ENCODE assay signal across 26 cellular contexts in the genomic region with DNA sequence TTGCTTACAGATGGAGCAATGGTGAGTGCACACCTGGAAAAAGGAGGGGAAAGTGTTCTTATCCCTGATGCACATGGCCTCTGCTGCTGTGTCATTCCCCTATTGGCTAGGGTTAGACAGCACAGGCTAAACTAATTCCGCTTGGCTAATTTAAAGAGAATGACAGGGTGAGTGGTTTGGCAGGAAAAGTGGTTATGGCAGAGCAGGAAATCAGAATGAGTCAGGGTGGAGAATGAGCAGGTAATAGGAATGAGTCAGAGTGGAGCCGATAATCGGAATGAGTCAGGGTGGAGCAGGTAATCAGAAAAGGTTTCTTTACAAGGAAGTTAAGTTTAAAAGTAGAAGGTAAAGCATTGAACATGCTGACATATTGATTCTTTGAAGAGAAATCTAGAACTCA.
DNase-seq lines count a peak whose midpoint lies in the region; ATAC-seq and TF ChIP-seq lines count a peak whose summit lies in the region.
"Had no signal": no experiment of that assay in that cellular context is flagged by ENCODE, and none has a peak within 500 bp of the region (broad histone marks: within the 10 kb centered on the region; RNA-seq: fewer than 3 reads in every experiment).

No MANE protein-coding gene starts in this region.

- no peaks in the 10 kb centered on the region for H3K27me3 Mint-ChIP-seq in Calu3 (ENCODE audit: unreplicated experiment)
- H3K27me3 Mint-ChIP-seq: CD8-positive, alpha-beta memory T cell had no signal

- peaks cover 6% of the 10 kb centered on the region for H3K36me3 Mint-ChIP-seq in Calu3 (ENCODE audit: insufficient read depth, unreplicated experiment)
- H3K36me3 Mint-ChIP-seq: CD14-positive monocyte; CD8-positive, alpha-beta memory T cell had no signal

- peak; percentile 50; the same call in 1 of the 3 replicates for ATAC-seq in RWPE2 (ENCODE audit: low read depth)
- no peak for ATAC-seq in GM19463 (IDR thresholded peaks at IDR 0.05; ENCODE audit: unreplicated experiment)
- no peak for ATAC-seq in HG02885 (IDR thresholded peaks at IDR 0.05; ENCODE audit: poor library complexity, unreplicated experiment)
- ATAC-seq in GM21367 (IDR thresholded peaks at IDR 0.05; ENCODE audit: unreplicated experiment) = no peak
- ATAC-seq: HepG2, K562, Right ventricle myocardium inferior had no signal

- H3K4me1 Mint-ChIP-seq in Calu3 (ENCODE audit: low read depth, unreplicated experiment) = peaks cover 19% of the 10 kb centered on the region
- H3K4me1 Mint-ChIP-seq: CD14-positive monocyte; CD8-positive, alpha-beta memory T cell had no signal

- peak overlapping the region; percentile 41 for H3K27ac ChIP-seq in RWPE2 (ENCODE audit: poor library complexity, severe bottlenecking)
- H3K27ac ChIP-seq in SJCRH30 = no peak overlapping the region
- H3K27ac ChIP-seq: HL-60, Peyer's patch, SJSA1 had no signal

- peak; percentile 61 for DNase-seq in Calu3
- peak; percentile 59 for DNase-seq in HT-29 (ENCODE audit: low spot score)
- no peak for DNase-seq in RWPE2 (ENCODE audit: low spot score)
- peak; percentile 67 for DNase-seq in islet precursor cell
- no peak for DNase-seq in SJCRH30
- DNase-seq: 8988T; ACHN; BE2C; CD8-positive, alpha-beta memory T cell; HCEC 1CT; MM.1S; NCI-H1417; NCI-H1694; NCI-H2029 treated with DMSO at 0.1 percent for 48 hours; NCI-H2227 treated with DMSO at 0.1 percent for 48 hours; NCI-H526 treated with DMSO at 0.1 percent for 48 hours; Peyer's patch had no signal

- no peak for TF ChIP-seq CTCF in Calu3 (IDR thresholded peaks at IDR 0.05; ENCODE audit: unreplicated experiment)
- no peak for TF ChIP-seq CTCF in RWPE2 (IDR thresholded peaks at IDR 0.05; ENCODE audit: poor library complexity, severe bottlenecking)

- intact Hi-C loops in Calu3 (cut with micrococcal nuclease; ENCODE audit: unreplicated experiment) = no loop called here

- H3K9me3 Mint-ChIP-seq in Calu3 (ENCODE audit: low read depth, unreplicated experiment) = peaks cover 17% of the 10 kb centered on the region

- no peaks in the 10 kb centered on the region for H3K27me3 ChIP-seq in RWPE2 (ENCODE audit: insufficient read depth, poor library complexity, severe bottlenecking)
- H3K27me3 ChIP-seq in SJCRH30 = no peaks in the 10 kb centered on the region
- H3K27me3 ChIP-seq: BE2C, Peyer's patch, SJSA1 had no signal

- H3K4me3 ChIP-seq in RWPE2 (ENCODE audit: severe bottlenecking) (no peak overlapping the region), SJCRH30 (no peak overlapping the region)
- H3K4me3 ChIP-seq: K562, Peyer's patch, SJSA1 had no signal

- no peak overlapping the region for H3K4me3 Mint-ChIP-seq in Calu3 (ENCODE audit: low read depth, unreplicated experiment)
- H3K4me3 Mint-ChIP-seq: CD14-positive monocyte; CD8-positive, alpha-beta memory T cell had no signal

- CTCF ChIA-PET in Calu3 (lab: Charles Lee) = interaction anchor here (0.7 kb wide), 1 partner anchor 139 kb away, joined by 3 read pairs; no protein-coding TSS in a partner anchor

- H3K4me1 ChIP-seq in RWPE2 (ENCODE audit: insufficient read depth, poor library complexity, severe bottlenecking) (peaks cover 3% of the 10 kb centered on the region), SJCRH30 (no peaks in the 10 kb centered on the region)
- H3K4me1 ChIP-seq: BE2C, Peyer's patch, SJSA1 had no signal

- no peaks in the 10 kb centered on the region for H3K36me3 ChIP-seq in RWPE2 (ENCODE audit: low read depth)
- H3K36me3 ChIP-seq in SJCRH30 = no peaks in the 10 kb centered on the region
- H3K36me3 ChIP-seq: BE2C, Peyer's patch, SJSA1 had no signal

- peak overlapping the region; percentile 69 for H3K27ac Mint-ChIP-seq in Calu3 (ENCODE audit: unreplicated experiment)
- H3K27ac Mint-ChIP-seq: CD14-positive monocyte; CD8-positive, alpha-beta memory T cell had no signal

- BruUV-seq in Calu3 (replicated peaks; lab: Mats Ljungman, UMichigan) = no TSS peak

- H3K9me3 ChIP-seq in RWPE2 (ENCODE audit: severe bottlenecking) (peaks cover 2% of the 10 kb centered on the region), SJCRH30 (replicated peaks) (no peaks in the 10 kb centered on the region)
- H3K9me3 ChIP-seq: BE2C had no signal

Comparison
In these comparisons a context has a peak if more than half of its experiments do, and no peak if none do; other contexts are left out.
1. DNase-seq: peak in Calu3 (single experiment), HT-29 (single experiment) and islet precursor cell (single experiment); none in RWPE2 (single experiment) and SJCRH30 (0 of 2).